ENCODE assay signal across 2 cellular contexts in genomic region chr12:43824207-43824775, GRCh38.
TF ChIP-seq lines count a peak whose summit lies in the region.

No MANE protein-coding gene starts in this region.

TF ChIP-seq in GM23338, 12 proteins besides CTCF, POLR2A, EP300 and RAD21:
- no peak for TF ChIP-seq CREB1 (CRISPR knock-in tag; IDR thresholded peaks at IDR 0.05; ENCODE audit: low read depth)
- TF ChIP-seq ETS1 (IDR thresholded peaks at IDR 0.05) = no peak
- TF ChIP-seq ZNF462 (CRISPR knock-in tag; IDR thresholded peaks at IDR 0.05) = no peak
- TF ChIP-seq JUNB (IDR thresholded peaks at IDR 0.05; ENCODE audit: unreplicated experiment) = no peak
- no peak for TF ChIP-seq EZH2phosphoT487 (IDR thresholded peaks at IDR 0.05; ENCODE audit: unreplicated experiment)
- no peak for TF ChIP-seq STAT1 (IDR thresholded peaks at IDR 0.05; ENCODE audit: unreplicated experiment)
- no peak for TF ChIP-seq NANOG (IDR thresholded peaks at IDR 0.05; ENCODE audit: borderline replicate concordance)
- TF ChIP-seq ZNF331 (CRISPR knock-in tag; IDR thresholded peaks at IDR 0.05; ENCODE audit: low read depth) = no peak
- TF ChIP-seq EZH2 (IDR thresholded peaks at IDR 0.05; ENCODE audit: low read depth, unreplicated experiment) = no peak
- no peak for TF ChIP-seq REST (IDR thresholded peaks at IDR 0.05; ENCODE audit: unreplicated experiment)
- no peak for TF ChIP-seq POLR2AphosphoS5 (IDR thresholded peaks at IDR 0.05; ENCODE audit: low read depth)
- no peak for TF ChIP-seq ZNF114 (CRISPR knock-in tag; IDR thresholded peaks at IDR 0.05)

TF ChIP-seq in H1, 55 proteins besides CTCF, POLR2A, EP300 and RAD21:
- TF ChIP-seq GTF2F1 (IDR thresholded peaks at IDR 0.05; ENCODE audit: borderline replicate concordance, low read depth, low read length) (no peak), POU5F1 (IDR thresholded peaks at IDR 0.05; ENCODE audit: low read depth, low read length) (no peak), GABPA (IDR thresholded peaks at IDR 0.05; ENCODE audit: borderline replicate concordance, insufficient read depth, low read length) (no peak), SIRT6 (IDR thresholded peaks at IDR 0.05; ENCODE audit: low read length) (no peak), ATF3 (IDR thresholded peaks at IDR 0.05; ENCODE audit: insufficient read depth, low read depth, low read length) (no peak), HDAC2 (IDR thresholded peaks at IDR 0.05; ENCODE audit: borderline replicate concordance in 1 of 2, low read depth in 2 of 2, low read length in 2 of 2) (no peak), YY1 (IDR thresholded peaks at IDR 0.05; ENCODE audit: low read depth, low read length) (no peak), PHF8 (conservative IDR thresholded peaks at IDR 0.05; ENCODE audit: low read depth, low read length) (no peak), SRF (IDR thresholded peaks at IDR 0.05; ENCODE audit: low read depth, low read length) (no peak), JUN (IDR thresholded peaks at IDR 0.05; ENCODE audit: low read depth, low read length) (no peak), BACH1 (IDR thresholded peaks at IDR 0.05; ENCODE audit: low read length) (no peak), E2F6 (IDR thresholded peaks at IDR 0.05) (no peak), SUZ12 (IDR thresholded peaks at IDR 0.05; ENCODE audit: low read length) (no peak), BRCA1 (IDR thresholded peaks at IDR 0.05; ENCODE audit: low read depth, low read length) (no peak), SAP30 (IDR thresholded peaks at IDR 0.05; ENCODE audit: insufficient read depth, insufficient replicate concordance, low read length) (no peak), TAF7 (optimal IDR thresholded peaks at IDR 0.05; ENCODE audit: borderline replicate concordance, low read depth, low read length) (no peak), EGR1 (IDR thresholded peaks at IDR 0.05; ENCODE audit: borderline replicate concordance, low read depth, low read length) (no peak), EZH2 (IDR thresholded peaks at IDR 0.05; ENCODE audit: low read depth, low read length, severe bottlenecking) (no peak)
